In the genomic region with DNA sequence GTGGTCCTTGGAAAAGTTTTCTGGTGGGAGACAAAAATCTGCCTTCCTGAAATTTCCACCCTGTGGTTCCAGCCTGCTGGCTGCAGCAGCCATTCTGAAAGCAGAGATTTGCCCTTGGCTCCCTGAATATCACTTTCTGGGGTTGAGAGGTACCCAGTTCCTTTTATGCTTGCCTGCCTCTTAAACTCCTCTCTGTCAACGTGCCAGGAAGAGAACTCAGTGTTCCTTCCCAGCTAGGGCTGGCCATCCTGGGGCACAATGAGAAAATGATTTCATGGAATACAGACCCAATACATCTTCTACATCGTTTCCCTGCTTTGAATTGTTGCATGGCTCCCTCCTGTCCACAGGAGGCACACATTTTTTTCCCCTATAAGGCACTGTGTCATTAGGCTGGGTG, we compare ENCODE assay signal across 1 cellular context.
TF ChIP-seq lines count a peak whose summit lies in the region.

No MANE protein-coding gene starts in this region.

TF ChIP-seq in HEK293T, 16 proteins besides CTCF, POLR2A, EP300 and RAD21:
- no peak for TF ChIP-seq CTBP1 (IDR thresholded peaks at IDR 0.05; ENCODE audit: borderline replicate concordance)
TF ChIP-seq in HEK293T: peak in this region for 0.
